Comparison of ENCODE assay signal across 8 cellular contexts in genomic region chr10:91796332-91797076, GRCh38. TPM values are rescaled to one million over a fixed set of nuclear protein-coding genes. Genes with fewer than 3 reads are reported as not detected.
A peak's percentile ranks its signal among the peaks of the same experiment; 100 is the strongest.
DNase-seq lines count a peak whose midpoint lies in the region; ATAC-seq lines count a peak whose summit lies in the region.

No MANE protein-coding gene starts in this region.

- POLR2A ChIA-PET in activated naive CD8-positive, alpha-beta T cell treated with anti-CD3 and anti-CD28 coated beads, Interleukin-2, amount 10 ng/mL, durations not matched to agents 7 days and 5 days (lab: Charles Lee), result interaction anchor here (0.6 to 1.2 kb wide), 5 partner anchors 8 to 903 kb away, joined by 3 to 8 read pairs (median 4); partner anchors contain the start of genes BTAF1 and FGFBP3

- H3K4me3 Mint-ChIP-seq in activated naive CD8-positive, alpha-beta T cell treated with anti-CD3 and anti-CD28 coated beads, Interleukin-2, amount 10 ng/mL, durations not matched to agents 7 days and 5 days, result peak overlapping the region; percentile 84

- H3K36me3 ChIP-seq in SJSA1 (peaks cover 20% of the 10 kb centered on the region), iPS-15b (ENCODE audit: control insufficient read depth, insufficient read depth, low read length) (no peaks in the 10 kb centered on the region)

- H3K27ac ChIP-seq in SJSA1, result no peak overlapping the region
- peak overlapping the region in 18 of 21 experiments; percentile 53 to 99 (median 98) for H3K27ac ChIP-seq in skin epidermis

- ATAC-seq in GM18511 (IDR thresholded peaks at IDR 0.05; ENCODE audit: unreplicated experiment), result peak; percentile 52
- ATAC-seq in HG02973 (IDR thresholded peaks at IDR 0.05; ENCODE audit: unreplicated experiment), result peak; percentile 40
- peak; percentile 45 for ATAC-seq in activated naive CD8-positive, alpha-beta T cell treated with anti-CD3 and anti-CD28 coated beads, Interleukin-2, amount 10 ng/mL, durations not matched to agents 7 days and 5 days (ENCODE audit: low read depth)

- H3K4me3 ChIP-seq in SJSA1 (peak overlapping the region; percentile 15), iPS-15b (ENCODE audit: low read depth, low read length) (peak overlapping the region; percentile 84), skin epidermis (peak overlapping the region; percentile 9 to 99 (median 25))

- DNase-seq in SJSA1 (ENCODE audit: low read depth in 1 of 2, low spot score in 2 of 2) (peak in 1 of 2 experiments; percentile 9), NCI-H2171 (lab: John Stamatoyannopoulos, UW) (no peak), NCI-H2196 treated with DMSO at 0.1 percent for 48 hours (lab: John Stamatoyannopoulos, UW; ENCODE audit: unreplicated experiment) (no peak)
- DNase-seq in activated naive CD8-positive, alpha-beta T cell treated with anti-CD3 and anti-CD28 coated beads, Interleukin-2, amount 10 ng/mL, durations not matched to agents 7 days and 5 days, result peak; percentile 52

- H3K27ac Mint-ChIP-seq in activated naive CD8-positive, alpha-beta T cell treated with anti-CD3 and anti-CD28 coated beads, Interleukin-2, amount 10 ng/mL, durations not matched to agents 7 days and 5 days, result peak overlapping the region; percentile 90

- H3K9me3 Mint-ChIP-seq in activated naive CD8-positive, alpha-beta T cell treated with anti-CD3 and anti-CD28 coated beads, Interleukin-2, amount 10 ng/mL, durations not matched to agents 7 days and 5 days, result no peaks in the 10 kb centered on the region

- H3K27me3 Mint-ChIP-seq in activated naive CD8-positive, alpha-beta T cell treated with anti-CD3 and anti-CD28 coated beads, Interleukin-2, amount 10 ng/mL, durations not matched to agents 7 days and 5 days, result no peaks in the 10 kb centered on the region

- H3K27me3 ChIP-seq in SJSA1 (replicated peaks) (no peaks in the 10 kb centered on the region; the same call in none of the 2 replicates), iPS-15b (ENCODE audit: control insufficient read depth, insufficient read depth, low read length) (no peaks in the 10 kb centered on the region)

- peaks cover 11% of the 10 kb centered on the region for H3K36me3 Mint-ChIP-seq in activated naive CD8-positive, alpha-beta T cell treated with anti-CD3 and anti-CD28 coated beads, Interleukin-2, amount 10 ng/mL, durations not matched to agents 7 days and 5 days

- no peak overlapping the region for H3K9ac ChIP-seq in iPS-15b (ENCODE audit: low read depth, low read length)

- 0 out of 2 replicates have a peak, but pooled peaks cover 3% of the 10 kb centered on the region for H3K9me3 ChIP-seq in SJSA1 (replicated peaks)
- H3K9me3 ChIP-seq in iPS-15b (ENCODE audit: control insufficient read depth, insufficient read depth, low read length), result no peaks in the 10 kb centered on the region

- H3K4me1 Mint-ChIP-seq in activated naive CD8-positive, alpha-beta T cell treated with anti-CD3 and anti-CD28 coated beads, Interleukin-2, amount 10 ng/mL, durations not matched to agents 7 days and 5 days, result peaks cover 39% of the 10 kb centered on the region

- H3K4me1 ChIP-seq in SJSA1 (replicated peaks) (peaks cover 24% of the 10 kb centered on the region), iPS-15b (ENCODE audit: control insufficient read depth, insufficient read depth, low read length) (peaks cover 21% of the 10 kb centered on the region)

RNA-seq across cellular contexts. Expression of gene TNKS2, which starts 1.7 kb away (rescaled TPM):
- total RNA-seq in SJSA1 (2014; rRNA removed; shearing (Covaris generic)), result 21.9 and 23.8 TPM in 2 replicates
- 10 to 100 TPM; 40.7 to 43.2 TPM for total RNA-seq in activated naive CD8-positive, alpha-beta T cell treated with anti-CD3 and anti-CD28 coated beads, Interleukin-2, amount 10 ng/mL, durations not matched to agents 7 days and 5 days

Comparison
In these comparisons a context has a peak if more than half of its experiments do, and no peak if none do; other contexts are left out.
1. H3K4me3 ChIP-seq: peak in every context shown above with its lines; median percentile 84 in iPS-15b; 25 in skin epidermis; 15 in SJSA1.